ENCODE assay signal across 17 cellular contexts in genomic region chr4:177204126-177204525, GRCh38.
A peak's percentile ranks its signal among the peaks of the same experiment; 100 is the strongest.
DNase-seq lines count a peak whose midpoint lies in the region; ATAC-seq, FAIRE-seq and TF ChIP-seq lines count a peak whose summit lies in the region.
"Had no signal": no experiment of that assay in that cellular context is flagged by ENCODE, and none has a peak within 500 bp of the region (broad histone marks: within the 10 kb centered on the region; RNA-seq: fewer than 3 reads in every experiment).

No MANE protein-coding gene starts in this region.

- H3K9ac ChIP-seq in BLaER1 (no peak overlapping the region), GM12878 (ENCODE audit: control insufficient read depth, insufficient read depth, low read length) (no peak overlapping the region)

- in situ Hi-C loops in GM12878 (cut with MboI), result no loop called here

- no peaks in the 10 kb centered on the region for H3K79me2 ChIP-seq in GM12878 (ENCODE audit: control insufficient read depth, insufficient read depth, low read length)

- TF ChIP-seq POLR2A in GM12891 (IDR thresholded peaks at IDR 0.05; ENCODE audit: low read depth, low read length), result no peak
- no peak for TF ChIP-seq POLR2A in GM12878 (IDR thresholded peaks at IDR 0.05; ENCODE audit: low read depth, low read length)

- no peak overlapping the region for H3K4me3 Mint-ChIP-seq in activated CD4-positive, alpha-beta memory T cell treated with anti-CD3 and anti-CD28 coated beads for 36 hours
- H3K4me3 Mint-ChIP-seq: CD4-positive, alpha-beta memory T cell had no signal

- DNase-seq in GM12891 (ENCODE audit: insufficient read length, low spot score) (no peak), MV-4-11 (lab: John Stamatoyannopoulos, UW) (peak; percentile 51), GM12878 (ENCODE audit: low read depth, low spot score) (no peak), NCI-H1930 (lab: John Stamatoyannopoulos, UW) (no peak)
- DNase-seq in activated CD4-positive, alpha-beta memory T cell treated with anti-CD3 and anti-CD28 coated beads for 36 hours, result no peak
- DNase-seq: ACHN; CD4-positive, alpha-beta memory T cell; DMS79; EL had no signal

- H3K9me3 Mint-ChIP-seq in activated CD4-positive, alpha-beta memory T cell treated with anti-CD3 and anti-CD28 coated beads for 36 hours, result peaks cover 6% of the 10 kb centered on the region

- ATAC-seq in GM12878 (no peak), HG03095 (IDR thresholded peaks at IDR 0.05; ENCODE audit: unreplicated experiment) (no peak)

- RAD21 ChIA-PET in GM12878 (lab: Charles Lee; ENCODE audit: unreplicated experiment), result no interaction called here

- H3K36me3 ChIP-seq in BLaER1, result no peaks in the 10 kb centered on the region
- no peaks in the 10 kb centered on the region for H3K36me3 ChIP-seq in GM12878 (ENCODE audit: control insufficient read depth in 2 of 2, insufficient read depth in 2 of 2, low read length in 1 of 2)
- H3K36me3 ChIP-seq: HAP-1 had no signal

- WGBS in GM12878 (ENCODE audit: insufficient coverage, insufficient replicate concordance, low lambda C conversion rate, missing lambda C conversion rate), result 0% methylated on average over 2 of the region's 2 CpGs

- H3K27ac Mint-ChIP-seq in activated CD4-positive, alpha-beta memory T cell treated with anti-CD3 and anti-CD28 coated beads for 36 hours, result no peak overlapping the region
- H3K27ac Mint-ChIP-seq: CD4-positive, alpha-beta memory T cell had no signal

- intact Hi-C loops in GM12878 (cut with micrococcal nuclease; ENCODE audit: unreplicated experiment), result no loop called here
- intact Hi-C loops in activated CD4-positive, alpha-beta memory T cell treated with anti-CD3 and anti-CD28 coated beads for 36 hours (cut with micrococcal nuclease), result no loop called here

- BruUV-seq in GM12878 (replicated peaks; lab: Mats Ljungman, UMichigan), result no TSS peak

- H3K27me3 ChIP-seq in BLaER1 (no peaks in the 10 kb centered on the region), GM12878 (replicated peaks in 1 of 2; ENCODE audit: control insufficient read depth in 2 of 2, insufficient read depth in 2 of 2, low read length in 1 of 2) (no peaks in the 10 kb centered on the region)

- POLR2A ChIA-PET in GM12878 (lab: Charles Lee), result no interaction called here
- POLR2A ChIA-PET in activated CD4-positive, alpha-beta memory T cell treated with anti-CD3 and anti-CD28 coated beads for 36 hours (lab: Charles Lee), result no interaction called here

- H3K9me3 ChIP-seq in BLaER1, result no peaks in the 10 kb centered on the region
- no peaks in the 10 kb centered on the region for H3K9me3 ChIP-seq in GM12878 (replicated peaks; ENCODE audit: control insufficient read depth, insufficient read depth, low read length)
- H3K9me3 ChIP-seq: HAP-1 had no signal

- no peaks in the 10 kb centered on the region for H3K4me1 Mint-ChIP-seq in activated CD4-positive, alpha-beta memory T cell treated with anti-CD3 and anti-CD28 coated beads for 36 hours (ENCODE audit: low read depth)
- H3K4me1 Mint-ChIP-seq: CD4-positive, alpha-beta memory T cell had no signal

- TF ChIP-seq RAD21 in GM12878 (IDR thresholded peaks at IDR 0.05; ENCODE audit: insufficient read depth, low read depth, low read length), result no peak

- SMC1A ChIA-PET in GM12878 (lab: Charles Lee; ENCODE audit: uncharacterized antibody, unreplicated experiment), result interaction anchor here (0.9 kb wide), 1 partner anchor 35 kb away, joined by 3 read pairs; no protein-coding TSS in a partner anchor

- peaks cover 6% of the 10 kb centered on the region for H3K27me3 Mint-ChIP-seq in activated CD4-positive, alpha-beta memory T cell treated with anti-CD3 and anti-CD28 coated beads for 36 hours

- CTCF ChIA-PET in GM12878 (lab: Yijun Ruan, JAX), result no interaction called here
- CTCF ChIA-PET in activated CD4-positive, alpha-beta memory T cell treated with anti-CD3 and anti-CD28 coated beads for 36 hours (lab: Charles Lee), result no interaction called here

- no peak overlapping the region for H2AFZ ChIP-seq in GM12878 (ENCODE audit: control insufficient read depth, low read depth, low read length)

- H3K4me3 ChIP-seq in BLaER1, result no peak overlapping the region
- no peak overlapping the region for H3K4me3 ChIP-seq in GM12878
- H3K4me3 ChIP-seq: HAP-1 had no signal

- no peaks in the 10 kb centered on the region for H3K4me1 ChIP-seq in BLaER1
- no peaks in the 10 kb centered on the region for H3K4me1 ChIP-seq in GM12878 (ENCODE audit: control insufficient read depth, insufficient read depth, low read length)
- H3K4me1 ChIP-seq: HAP-1 had no signal

- H4K20me1 ChIP-seq in BLaER1, result no peaks in the 10 kb centered on the region
- H4K20me1 ChIP-seq in GM12878 (ENCODE audit: control insufficient read depth, insufficient read depth), result no peaks in the 10 kb centered on the region

- TF ChIP-seq EP300 in GM12878 (IDR thresholded peaks at IDR 0.05; ENCODE audit: borderline replicate concordance in 1 of 2, control insufficient read depth in 1 of 2, low read depth in 2 of 2, low read length in 2 of 2), result no peak

- peak overlapping the region; percentile 1; the same call in 1 of the 2 replicates for H3K4me2 ChIP-seq in BLaER1
- no peak overlapping the region for H3K4me2 ChIP-seq in GM12878 (ENCODE audit: control insufficient read depth, insufficient read depth)

- TF ChIP-seq CTCF in GM12878 (IDR thresholded peaks at IDR 0.05 in 2 of 3, conservative IDR thresholded peaks at IDR 0.05 in 1 of 3; ENCODE audit: control insufficient read depth in 2 of 3, extremely low read depth in 1 of 3, insufficient read depth in 1 of 3, low read depth in 3 of 3, low read length in 3 of 3), result no peak

- H3K27ac ChIP-seq in BLaER1, result no peak overlapping the region
- H3K27ac ChIP-seq in GM12878 (ENCODE audit: control insufficient read depth, insufficient read depth), result no peak overlapping the region
- H3K27ac ChIP-seq: C4-2B, HL-60 had no signal

- H3K36me3 Mint-ChIP-seq in activated CD4-positive, alpha-beta memory T cell treated with anti-CD3 and anti-CD28 coated beads for 36 hours, result no peaks in the 10 kb centered on the region
- H3K36me3 Mint-ChIP-seq: CD4-positive, alpha-beta memory T cell had no signal

- FAIRE-seq in GM12891 (lab: Jason Lieb, UNC) (no peak), GM12878 (lab: Jason Lieb, UNC) (no peak)
- FAIRE-seq: G401.6, GM19239, H1 had no signal

TF ChIP-seq in GM12891, 5 proteins besides CTCF, POLR2A, EP300 and RAD21:
- TF ChIP-seq PAX5 (IDR thresholded peaks at IDR 0.05; ENCODE audit: insufficient read depth, low read length, severe bottlenecking), result no peak
- TF ChIP-seq SPI1 (IDR thresholded peaks at IDR 0.05; ENCODE audit: low read depth, low read length), result peak; percentile 73

TF ChIP-seq in GM12878, 131 proteins besides CTCF, POLR2A, EP300 and RAD21:
- TF ChIP-seq TCF12 (IDR thresholded peaks at IDR 0.05; ENCODE audit: low read depth, low read length), result no peak
- peak; percentile 59; the same call in 1 of the 2 replicates for TF ChIP-seq SPI1 (IDR thresholded peaks at IDR 0.05; ENCODE audit: borderline replicate concordance, insufficient read depth, low read depth, low read length)
- TF ChIP-seq SP1 (IDR thresholded peaks at IDR 0.05; ENCODE audit: low read depth, low read length), result no peak
- TF ChIP-seq DPF2 (IDR thresholded peaks at IDR 0.05), result no peak
- no peak for TF ChIP-seq CBFB (IDR thresholded peaks at IDR 0.05; ENCODE audit: low read depth)
